ENCODE assay signal across 9 cellular contexts in genomic region chr3:142279965-142280590, GRCh38. TPM values are rescaled to one million over a fixed set of nuclear protein-coding genes. Genes with fewer than 3 reads are reported as not detected.
DNase-seq lines count a peak whose midpoint lies in the region; ATAC-seq, FAIRE-seq and TF ChIP-seq lines count a peak whose summit lies in the region.
"Had no signal": no experiment of that assay in that cellular context is flagged by ENCODE, and none has a peak within 500 bp of the region (broad histone marks: within the 10 kb centered on the region; RNA-seq: fewer than 3 reads in every experiment).

No MANE protein-coding gene starts in this region.

- no peaks in the 10 kb centered on the region for H3K9me3 Mint-ChIP-seq in natural killer cell treated with Interleukin-12 subunit alpha and Interleukin-12 subunit beta and Interleukin-15 and Interleukin-18, amount 100 ng/mL, for 72 hours
- H3K9me3 Mint-ChIP-seq: activated naive CD4-positive, alpha-beta T cell treated with anti-CD3 and anti-CD28 coated beads, Interleukin-2, amount 50 U/mL, for 24 hours had no signal

- peak overlapping the region; percentile 59 to 94 for H3K27ac Mint-ChIP-seq in natural killer cell treated with Interleukin-12 subunit alpha and Interleukin-12 subunit beta and Interleukin-15 and Interleukin-18, amount 100 ng/mL, for 72 hours
- H3K27ac Mint-ChIP-seq: activated naive CD4-positive, alpha-beta T cell treated with anti-CD3 and anti-CD28 coated beads, Interleukin-2, amount 50 U/mL, for 24 hours had no signal

- peak; percentile 26 for DNase-seq in D721Med (ENCODE audit: insufficient read length, low spot score)
- peak; percentile 87 for DNase-seq in HT-29 (ENCODE audit: low spot score)
- peak; percentile 64 for DNase-seq in NCI-H748 (lab: John Stamatoyannopoulos, UW; ENCODE audit: unreplicated experiment)
- peak; percentile 9 to 10 for DNase-seq in activated CD4-positive, alpha-beta T cell treated with anti-CD3 and anti-CD28 coated beads, Interleukin-2, amount 50 U/mL, for 4 hours
- peak; percentile 87 for DNase-seq in fibroblast of gingiva (ENCODE audit: low read depth)
- peak; percentile 82 for DNase-seq in natural killer cell treated with Interleukin-12 subunit alpha and Interleukin-12 subunit beta and Interleukin-15 and Interleukin-18, amount 100 ng/mL, for 72 hours (ENCODE audit: low spot score)
- peak; percentile 65 for DNase-seq in urothelium cell line (ENCODE audit: low spot score)

- peak; percentile 83 for ATAC-seq in GM19463 (IDR thresholded peaks at IDR 0.05; ENCODE audit: unreplicated experiment)
- ATAC-seq in natural killer cell treated with Interleukin-12 subunit alpha and Interleukin-12 subunit beta and Interleukin-15 and Interleukin-18, amount 100 ng/mL, for 72 hours: peak; percentile 77 to 81

- TF ChIP-seq CTCF in D721Med (IDR thresholded peaks at IDR 0.05; ENCODE audit: insufficient read depth, missing control alignments): peak; percentile 83

- H3K4me1 Mint-ChIP-seq in natural killer cell treated with Interleukin-12 subunit alpha and Interleukin-12 subunit beta and Interleukin-15 and Interleukin-18, amount 100 ng/mL, for 72 hours (ENCODE audit: low read depth in 2 of 2): peaks cover 33 to 37% of the 10 kb centered on the region in 2 donors
- H3K4me1 Mint-ChIP-seq: activated naive CD4-positive, alpha-beta T cell treated with anti-CD3 and anti-CD28 coated beads, Interleukin-2, amount 50 U/mL, for 24 hours had no signal

- peaks cover 5% of the 10 kb centered on the region for H3K36me3 Mint-ChIP-seq in natural killer cell treated with Interleukin-12 subunit alpha and Interleukin-12 subunit beta and Interleukin-15 and Interleukin-18, amount 100 ng/mL, for 72 hours
- H3K36me3 Mint-ChIP-seq: activated naive CD4-positive, alpha-beta T cell treated with anti-CD3 and anti-CD28 coated beads, Interleukin-2, amount 50 U/mL, for 24 hours had no signal

- H3K4me3 Mint-ChIP-seq in natural killer cell treated with Interleukin-12 subunit alpha and Interleukin-12 subunit beta and Interleukin-15 and Interleukin-18, amount 100 ng/mL, for 72 hours: peak overlapping the region; percentile 41
- H3K4me3 Mint-ChIP-seq: activated naive CD4-positive, alpha-beta T cell treated with anti-CD3 and anti-CD28 coated beads, Interleukin-2, amount 50 U/mL, for 24 hours had no signal

- FAIRE-seq in D721Med (lab: Jason Lieb, UNC) (peak; percentile 94), urothelium cell line (lab: Jason Lieb, UNC) (no peak)

- no peaks in the 10 kb centered on the region for H3K27me3 Mint-ChIP-seq in natural killer cell treated with Interleukin-12 subunit alpha and Interleukin-12 subunit beta and Interleukin-15 and Interleukin-18, amount 100 ng/mL, for 72 hours
- H3K27me3 Mint-ChIP-seq: activated naive CD4-positive, alpha-beta T cell treated with anti-CD3 and anti-CD28 coated beads, Interleukin-2, amount 50 U/mL, for 24 hours had no signal

RNA-seq across cellular contexts. Expression of gene GK5, which starts 54.7 kb away (rescaled TPM):
- 7.4 and 11.4 TPM in 2 replicates for total RNA-seq in HT-29 (2014; rRNA removed; shearing (Covaris generic))
- total RNA-seq in natural killer cell treated with Interleukin-12 subunit alpha and Interleukin-12 subunit beta and Interleukin-15 and Interleukin-18, amount 100 ng/mL, for 72 hours: 10 to 100 TPM; 57.4 to 59.5 TPM

Comparison
In these comparisons a context has a peak if more than half of its experiments do, and no peak if none do; other contexts are left out.
1. Peak in every context shown above with its lines: DNase-seq and ATAC-seq.
2. DNase-seq: peak in every context shown above with its lines; median percentile 87 in HT-29; 87 in fibroblast of gingiva; 82 in natural killer cell treated with Interleukin-12 subunit alpha and Interleukin-12 subunit beta and Interleukin-15 and Interleukin-18, amount 100 ng/mL, for 72 hours; 65 in urothelium cell line; 64 in NCI-H748; 26 in D721Med; 10 in activated CD4-positive, alpha-beta T cell treated with anti-CD3 and anti-CD28 coated beads, Interleukin-2, amount 50 U/mL, for 4 hours.